In genomic region chr7:29851487-29851886, GRCh38 we compare ENCODE assay signal across 19 cellular contexts. TPM values are rescaled to one million over a fixed set of nuclear protein-coding genes. Genes with fewer than 3 reads are reported as not detected.
DNase-seq lines count a peak whose midpoint lies in the region; ATAC-seq, FAIRE-seq and TF ChIP-seq lines count a peak whose summit lies in the region.
"Had no signal": no experiment of that assay in that cellular context is flagged by ENCODE, and none has a peak within 500 bp of the region (broad histone marks: within the 10 kb centered on the region; RNA-seq: fewer than 3 reads in every experiment).

No MANE protein-coding gene starts in this region.

- H3K9me2 ChIP-seq in OCI-LY7 (ENCODE audit: insufficient read depth, low read length) = no peaks in the 10 kb centered on the region

- no peak overlapping the region for H3K4me2 ChIP-seq in HepG2 (ENCODE audit: low read depth, low read length)
- no peak overlapping the region for H3K4me2 ChIP-seq in OCI-LY7 (ENCODE audit: low read length)
- H3K4me2 ChIP-seq: BLaER1 treated with 17β-estradiol and CSF1 and Interleukin-3, amounts not matched to agents 10 nM and 100 nM had no signal

- no peaks in the 10 kb centered on the region for H3K9me3 ChIP-seq in right lobe of liver
- no peaks in the 10 kb centered on the region for H3K9me3 ChIP-seq in HepG2 (ENCODE audit: low read length)
- H3K9me3 ChIP-seq in psoas muscle = no peaks in the 10 kb centered on the region
- no peaks in the 10 kb centered on the region for H3K9me3 ChIP-seq in OCI-LY7 (ENCODE audit: low read length)
- H3K9me3 ChIP-seq: BLaER1 treated with 17β-estradiol and CSF1 and Interleukin-3, amounts not matched to agents 10 nM and 100 nM; SJSA1 had no signal

- H3K36me3 ChIP-seq in right lobe of liver (no peaks in the 10 kb centered on the region), HepG2 (replicated peaks in 1 of 2; ENCODE audit: control insufficient read depth in 1 of 2, insufficient read depth in 2 of 2, low read length in 2 of 2) (no peaks in the 10 kb centered on the region), psoas muscle (ENCODE audit: insufficient read depth in 1 of 2, low read depth in 1 of 2) (no peaks in the 10 kb centered on the region), OCI-LY7 (ENCODE audit: insufficient read depth, low read length) (no peaks in the 10 kb centered on the region)
- H3K36me3 ChIP-seq: BLaER1 treated with 17β-estradiol and CSF1 and Interleukin-3, amounts not matched to agents 10 nM and 100 nM; SJSA1 had no signal

- TF ChIP-seq RAD21 in HepG2 (CRISPR knock-in tag; IDR thresholded peaks at IDR 0.05) = no peak

- H3K27me3 ChIP-seq in right lobe of liver (no peaks in the 10 kb centered on the region), HepG2 (ENCODE audit: control insufficient read depth in 1 of 2, insufficient read depth in 2 of 2, low read length in 2 of 2) (peaks cover 3 to 39% of the 10 kb centered on the region in 2 experiments; a peak in 4 of 5 replicates), psoas muscle (ENCODE audit: insufficient read depth in 3 of 3, low read length in 2 of 3) (no peaks in the 10 kb centered on the region)
- H3K27me3 ChIP-seq: BLaER1 treated with 17β-estradiol and CSF1 and Interleukin-3, amounts not matched to agents 10 nM and 100 nM had no signal

- BruUV-seq in HepG2 (replicated peaks; lab: Mats Ljungman, UMichigan) (no TSS peak), OCI-LY7 (replicated peaks; lab: Mats Ljungman, UMichigan) (no TSS peak)

- H3K27ac ChIP-seq in right lobe of liver (no peak overlapping the region), HepG2 (ENCODE audit: extremely low read length, insufficient read depth, low read length) (no peak overlapping the region), psoas muscle (peak overlapping the region; percentile 89), OCI-LY7 (ENCODE audit: low read depth, low read length, poor library complexity, severe bottlenecking) (no peak overlapping the region)
- H3K27ac ChIP-seq: BLaER1 treated with 17β-estradiol and CSF1 and Interleukin-3, amounts not matched to agents 10 nM and 100 nM; SJSA1 had no signal

- POLR2A ChIA-PET in HepG2 (lab: Yijun Ruan, JAX) (no interaction called here), OCI-LY7 (lab: Charles Lee) (no interaction called here)

- no peak for TF ChIP-seq CTCF in right lobe of liver (IDR thresholded peaks at IDR 0.05)
- no peak for TF ChIP-seq CTCF in HepG2 (CRISPR knock-in tag; IDR thresholded peaks at IDR 0.05)
- no peak for TF ChIP-seq CTCF in psoas muscle (IDR thresholded peaks at IDR 0.05)
- no peak for TF ChIP-seq CTCF in OCI-LY7 (conservative IDR thresholded peaks at IDR 0.05; ENCODE audit: low read length)

- CTCF ChIA-PET in HepG2 (lab: Yijun Ruan, JAX; ENCODE audit: low intra/inter-chr PET ratio, low total read pairs) = no interaction called here
- CTCF ChIA-PET in OCI-LY7 (lab: Charles Lee; ENCODE audit: unreplicated experiment) = interaction anchor here (0.6 kb wide), 1 partner anchor 42 kb away, joined by 3 read pairs; no protein-coding TSS in a partner anchor

- TF ChIP-seq POLR2A in right lobe of liver (IDR thresholded peaks at IDR 0.05) = no peak
- no peak for TF ChIP-seq POLR2A in HepG2 (IDR thresholded peaks at IDR 0.05; ENCODE audit: insufficient read depth in 1 of 2, low read depth in 2 of 2, low read length in 2 of 2)

- no peaks in the 10 kb centered on the region for H4K20me1 ChIP-seq in HepG2 (ENCODE audit: insufficient read depth, low read length)
- H4K20me1 ChIP-seq in OCI-LY7 (ENCODE audit: insufficient read depth, low read length) = no peaks in the 10 kb centered on the region
- H4K20me1 ChIP-seq: BLaER1 treated with 17β-estradiol and CSF1 and Interleukin-3, amounts not matched to agents 10 nM and 100 nM had no signal

- no peak overlapping the region for H3K4me3 ChIP-seq in right lobe of liver
- H3K4me3 ChIP-seq in HepG2 (replicated peaks in 1 of 3; ENCODE audit: insufficient read depth in 1 of 3, low read depth in 2 of 3, low read length in 3 of 3) = no peak overlapping the region
- H3K4me3 ChIP-seq in psoas muscle = no peak overlapping the region
- no peak overlapping the region for H3K4me3 ChIP-seq in OCI-LY7 (ENCODE audit: low read depth, low read length, poor library complexity, severe bottlenecking)
- H3K4me3 ChIP-seq: BLaER1 treated with 17β-estradiol and CSF1 and Interleukin-3, amounts not matched to agents 10 nM and 100 nM; SJSA1 had no signal

- ATAC-seq in right lobe of liver (peak; percentile 83 to 96 (median 90)), HepG2 (no peak), left ventricle myocardium superior (peak; percentile 95), psoas muscle (peak; percentile 46 to 74 (median 62)), GM18511 (IDR thresholded peaks at IDR 0.05; ENCODE audit: unreplicated experiment) (no peak)

- H2AFZ ChIP-seq in HepG2 (ENCODE audit: low read length) (no peak overlapping the region), OCI-LY7 (ENCODE audit: low read length) (no peak overlapping the region)

- no peak for TF ChIP-seq EP300 in HepG2 (IDR thresholded peaks at IDR 0.05; ENCODE audit: low read depth in 2 of 2, low read length in 2 of 2)
- TF ChIP-seq EP300 in HepG2 (CRISPR knock-in tag; IDR thresholded peaks at IDR 0.05; ENCODE audit: borderline replicate concordance) = no peak

- no peaks in the 10 kb centered on the region for H3K4me1 ChIP-seq in right lobe of liver
- H3K4me1 ChIP-seq in HepG2 (ENCODE audit: insufficient read depth, low read length) = no peaks in the 10 kb centered on the region
- peaks cover 45% of the 10 kb centered on the region for H3K4me1 ChIP-seq in psoas muscle
- no peaks in the 10 kb centered on the region for H3K4me1 ChIP-seq in OCI-LY7 (ENCODE audit: insufficient read depth, low read length, poor library complexity, severe bottlenecking)
- H3K4me1 ChIP-seq: BLaER1 treated with 17β-estradiol and CSF1 and Interleukin-3, amounts not matched to agents 10 nM and 100 nM; SJSA1 had no signal

- H3K9ac ChIP-seq in HepG2 (ENCODE audit: insufficient read depth, low read depth, low read length) = no peak overlapping the region
- H3K9ac ChIP-seq: BLaER1 treated with 17β-estradiol and CSF1 and Interleukin-3, amounts not matched to agents 10 nM and 100 nM had no signal

- no peaks in the 10 kb centered on the region for H3K79me2 ChIP-seq in HepG2 (ENCODE audit: insufficient read depth, low read length)
- H3K79me2 ChIP-seq in OCI-LY7 (ENCODE audit: insufficient read depth, low read depth, low read length) = no peaks in the 10 kb centered on the region

- intact Hi-C loops in right lobe of liver (cut with DNase I) (no loop called here), HepG2 (cut with micrococcal nuclease; ENCODE audit: unreplicated experiment) (no loop called here), left ventricle myocardium superior (cut with micrococcal nuclease) (no loop called here), psoas muscle (cut with DNase I) (loop anchor here in 1 of 2 donors (5.0 kb wide), 1 partner anchor 44 kb away; the partner anchor contains the start of gene WIPF3), OCI-LY7 (cut with micrococcal nuclease; ENCODE audit: unreplicated experiment) (no loop called here)

- FAIRE-seq in HepG2 (lab: Jason Lieb, UNC) (no peak), urothelium cell line (lab: Jason Lieb, UNC) (peak; percentile 44)

- DNase-seq in right lobe of liver (peak; percentile 38 to 81 (median 69)), HepG2 (ENCODE audit: low spot score) (no peak), left ventricle myocardium superior (peak; percentile 56), psoas muscle (no peak), urothelium cell line (ENCODE audit: low spot score) (no peak), OCI-LY7 (ENCODE audit: low spot score) (no peak), AG08395 (ENCODE audit: low spot score) (no peak)
- DNase-seq: CD8-positive, alpha-beta memory T cell; DMS79 treated with DMSO at 0.1 percent for 48 hours; KBM-7; NCI-H1105; NCI-H2081 treated with DMSO at 0.1 percent for 48 hours; NCI-H446 treated with DMSO at 0.1 percent for 48 hours; NCI-H748 treated with DMSO at 0.1 percent for 48 hours had no signal

- in situ Hi-C loops in HepG2 (cut with HindIII; ENCODE audit: extremely low pct_ligation_motif_present, low pct_unique_long_range_greater_than_20kb) = no loop called here

- WGBS in right lobe of liver (ENCODE audit: insufficient coverage, low coverage, low lambda C conversion rate, missing lambda C conversion rate) = 41% methylated on average over 4 of the region's 7 CpGs
- WGBS in HepG2 (ENCODE audit: low lambda C conversion rate) = 35% methylated on average over 6 of the region's 7 CpGs
- WGBS in psoas muscle, 3 donors = 33 to 54% (median 39%) methylated on average over 7 of the region's 7 CpGs

TF ChIP-seq in HepG2, 621 proteins besides CTCF, POLR2A, EP300 and RAD21 (continues in another document):
- no peak for TF ChIP-seq SETDB1 (CRISPR knock-in tag; IDR thresholded peaks at IDR 0.05; ENCODE audit: borderline replicate concordance)

RNA-seq across cellular contexts. Expression of gene WIPF3, which starts 45.2 kb away (rescaled TPM):
- 1 to 10 TPM in 3 of 6 experiments, under 1 TPM in 3; 0.64 to 4.1 (median 0.93) TPM for total RNA-seq in right lobe of liver
- 0.06 TPM in 1 of 2 replicates, not detected in the other for total RNA-seq in HepG2 (2016; rRNA removed; fragmentation: Illumina TruSeq; extraction: Trizol)
- total RNA-seq in HepG2 (2016; cell fraction: cytosol; rRNA removed; fragmentation: Illumina TruSeq; extraction: Trizol; ENCODE audit: low read depth) = 0.09 TPM in 1 of 2 replicates, not detected in the other
- 0.04 TPM in 2 replicates for total RNA-seq in HepG2 (2016; cell fraction: insoluble cytoplasmic fraction; rRNA removed; fragmentation: Illumina TruSeq; extraction: Trizol)
- total RNA-seq in HepG2 (2016; cell fraction: membrane; rRNA removed; fragmentation: Illumina TruSeq; extraction: Trizol) = 0.07 and 0.09 TPM in 2 replicates
- total RNA-seq in HepG2 (2016; cell fraction: nucleus; rRNA removed; fragmentation: Illumina TruSeq; extraction: Trizol) = not detected in 2 replicates
- polyA plus RNA-seq in HepG2 (2011; rRNA removed) = 0.01 and 0.03 TPM in 2 replicates
- 0.01 and 0.03 TPM in 2 replicates for polyA plus RNA-seq in HepG2 (2011; cell fraction: cytosol; rRNA removed)
- polyA plus RNA-seq in HepG2 (2011; cell fraction: nucleus; rRNA removed) = 0.03 TPM in 1 of 2 replicates, not detected in the other
- not detected in 2 replicates for polyA plus RNA-seq in HepG2 (2012)
- polyA plus RNA-seq in HepG2 (2016; cell fraction: cytosol; fragmentation: Illumina TruSeq; extraction: Trizol; ENCODE audit: low read depth) = 0.16 TPM in 2 replicates
- polyA plus RNA-seq in HepG2 (2016; cell fraction: insoluble cytoplasmic fraction; fragmentation: Illumina TruSeq; extraction: Trizol; ENCODE audit: low read depth) = 0.11 and 0.13 TPM in 2 replicates
- 0.29 and 0.41 TPM in 2 replicates for polyA plus RNA-seq in HepG2 (2016; cell fraction: membrane; fragmentation: Illumina TruSeq; extraction: Trizol; ENCODE audit: low read depth)
- polyA plus RNA-seq in HepG2 (2016; cell fraction: nucleus; fragmentation: Illumina TruSeq; extraction: Trizol; ENCODE audit: insufficient read depth, low read depth) = 0.19 and 0.22 TPM in 2 replicates
- polyA minus RNA-seq in HepG2 (2011; rRNA and poly(A)+ RNA removed; ENCODE audit: low replicate concordance) = 0.04 TPM in 1 of 2 replicates, not detected in the other
- not detected in 2 replicates for polyA minus RNA-seq in HepG2 (2011; cell fraction: cytosol; rRNA and poly(A)+ RNA removed)
- 0.13 TPM in 1 of 2 replicates, not detected in the other for polyA minus RNA-seq in HepG2 (2011; cell fraction: nucleus; rRNA and poly(A)+ RNA removed)
- total RNA-seq in left ventricle myocardium superior = 6.2 TPM
- total RNA-seq in psoas muscle = 10 to 100 TPM; 18.5 to 30.7 (median 23.8) TPM
- polyA plus RNA-seq in psoas muscle = 10 to 100 TPM in 1 of 3 donors, 1 to 10 TPM in 2; 3.3 to 17.4 (median 8.9) TPM
- 0.10 TPM in 1 of 2 replicates, not detected in the other for total RNA-seq in OCI-LY7 (2014; rRNA removed; shearing (Covaris generic))
- not detected in 2 replicates for total RNA-seq in OCI-LY7 (2022)
- total RNA-seq: CD8-positive, alpha-beta memory T cell; H4; RPMI7951; SJSA1 had no signal
- polyA plus RNA-seq: CD8-positive, alpha-beta memory T cell had no signal

Comparison
In these comparisons a context has a peak if more than half of its experiments do, and no peak if none do; other contexts are left out.
1. ATAC-seq: peak in right lobe of liver (4 of 4), left ventricle myocardium superior (single experiment) and psoas muscle (4 of 4); none in HepG2 (single experiment) and GM18511 (single experiment).
2. DNase-seq: peak in right lobe of liver (3 of 3) and left ventricle myocardium superior (single experiment); none in HepG2 (single experiment), psoas muscle (0 of 2), urothelium cell line (single experiment), OCI-LY7 (single experiment) and AG08395 (single experiment).